In the genomic region with DNA sequence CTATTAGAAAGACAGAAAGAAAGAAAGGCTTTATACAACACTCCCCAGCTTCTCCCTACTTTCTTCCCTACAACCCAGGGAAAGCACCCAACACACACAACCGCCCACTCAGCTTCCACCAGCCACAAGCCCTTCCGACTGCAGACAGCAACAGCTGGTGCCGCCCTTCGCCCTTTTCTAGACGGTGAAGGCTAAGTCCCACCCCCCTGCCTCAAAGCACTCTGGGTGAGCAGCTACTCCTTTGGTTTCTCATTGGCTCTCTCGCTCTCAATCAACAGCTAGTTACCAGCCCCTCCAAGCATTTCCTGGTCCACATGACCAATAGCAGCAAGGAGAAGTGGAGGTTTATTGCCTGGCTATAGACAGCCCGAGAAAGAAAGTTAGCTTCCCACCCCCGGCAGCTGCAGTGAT, we compare ENCODE assay signal across 2 cellular contexts.
TF ChIP-seq lines count a peak whose summit lies in the region.

No MANE protein-coding gene starts in this region.

TF ChIP-seq in K562, 482 proteins besides CTCF, POLR2A, EP300 and RAD21 (continued from another document and continues in another):
- TF ChIP-seq, protein P1, sequence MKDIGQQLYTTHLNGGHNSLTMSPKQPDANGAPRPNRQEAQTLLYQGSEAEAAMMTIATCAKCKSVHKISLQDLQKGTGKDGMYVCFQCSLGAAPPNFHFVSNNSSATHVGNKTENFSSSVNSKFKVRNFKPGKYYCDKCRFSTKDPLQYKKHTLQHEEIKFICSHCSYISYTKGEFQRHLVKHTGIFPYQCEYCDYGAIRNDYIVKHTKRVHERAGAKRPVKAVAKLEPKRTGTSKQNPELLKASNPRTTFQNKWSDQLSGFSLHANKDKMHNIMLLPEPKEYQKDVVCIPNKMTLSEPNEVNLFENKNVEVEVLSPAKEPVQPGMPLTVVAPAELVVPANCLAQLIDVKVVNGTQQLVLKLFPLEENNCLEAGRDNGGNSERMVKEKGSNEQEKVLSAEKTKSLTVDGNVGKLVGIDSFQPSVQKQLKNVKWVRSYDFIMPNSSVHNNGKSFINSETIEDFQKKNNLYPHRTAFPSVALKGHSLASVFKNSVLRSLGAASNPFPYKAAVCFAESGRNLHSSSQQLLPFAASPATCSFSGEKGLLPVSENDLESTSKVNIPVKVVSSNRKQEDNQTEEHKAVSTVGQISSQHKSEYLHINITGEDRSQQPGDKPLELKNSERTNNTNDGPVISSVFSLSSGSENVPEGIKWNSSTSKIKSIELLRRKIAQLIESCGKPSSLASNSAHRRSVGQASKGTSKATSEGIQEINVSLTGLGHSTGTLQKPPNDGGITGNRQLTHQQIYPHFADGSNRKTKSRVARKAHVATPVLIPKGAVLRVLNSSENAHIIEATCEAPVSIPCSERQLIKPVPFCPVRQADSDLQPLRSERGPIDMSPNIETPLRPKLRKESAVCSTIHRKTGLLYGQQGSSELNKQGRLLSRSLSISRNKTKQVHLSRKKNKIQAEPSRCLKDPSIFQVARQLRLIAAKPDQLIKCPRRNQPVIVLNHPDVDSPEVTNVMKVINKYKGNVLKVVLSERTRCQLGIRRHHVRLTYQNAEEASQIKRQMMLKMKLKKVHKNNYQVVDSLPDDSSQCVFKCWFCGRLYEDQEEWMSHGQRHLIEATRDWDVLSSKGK (CRISPR knock-in tag; IDR thresholded peaks at IDR 0.05): no peak
- TF ChIP-seq ZNF41 (CRISPR knock-in tag; conservative IDR thresholded peaks at IDR 0.05) (no peak), ELF2 (CRISPR knock-in tag; IDR thresholded peaks at IDR 0.05) (peak; percentile 80; the same call in 1 of the 2 replicates), CHD7 (IDR thresholded peaks at IDR 0.05; ENCODE audit: low read depth, low read length) (no peak), POLR2B (IDR thresholded peaks at IDR 0.05; ENCODE audit: low read depth, partially characterized antibody) (peak; percentile 97)

TF ChIP-seq in SK-N-SH treated with all-trans-retinoic acid at 6 μM for 48 hours, 23 proteins besides CTCF, POLR2A, EP300 and RAD21 (continued from another document):
- no peak for TF ChIP-seq CSRNP3 (CRISPR knock-in tag; IDR thresholded peaks at IDR 0.05)
- no peak for TF ChIP-seq ARNTL (CRISPR knock-in tag; IDR thresholded peaks at IDR 0.05; ENCODE audit: borderline replicate concordance, low read depth)
- TF ChIP-seq, protein P2, sequence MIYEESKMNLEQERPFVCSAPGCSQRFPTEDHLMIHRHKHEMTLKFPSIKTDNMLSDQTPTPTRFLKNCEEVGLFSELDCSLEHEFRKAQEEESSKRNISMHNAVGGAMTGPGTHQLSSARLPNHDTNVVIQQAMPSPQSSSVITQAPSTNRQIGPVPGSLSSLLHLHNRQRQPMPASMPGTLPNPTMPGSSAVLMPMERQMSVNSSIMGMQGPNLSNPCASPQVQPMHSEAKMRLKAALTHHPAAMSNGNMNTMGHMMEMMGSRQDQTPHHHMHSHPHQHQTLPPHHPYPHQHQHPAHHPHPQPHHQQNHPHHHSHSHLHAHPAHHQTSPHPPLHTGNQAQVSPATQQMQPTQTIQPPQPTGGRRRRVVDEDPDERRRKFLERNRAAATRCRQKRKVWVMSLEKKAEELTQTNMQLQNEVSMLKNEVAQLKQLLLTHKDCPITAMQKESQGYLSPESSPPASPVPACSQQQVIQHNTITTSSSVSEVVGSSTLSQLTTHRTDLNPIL (CRISPR knock-in tag; IDR thresholded peaks at IDR 0.05; ENCODE audit: low read depth): no peak
- TF ChIP-seq ZC3H10 (CRISPR knock-in tag; IDR thresholded peaks at IDR 0.05): no peak
- no peak for TF ChIP-seq POU6F1 (CRISPR knock-in tag; IDR thresholded peaks at IDR 0.05; ENCODE audit: borderline replicate concordance, low read depth)
